20 cellular contexts compared by ENCODE assay signal in the genomic region with DNA sequence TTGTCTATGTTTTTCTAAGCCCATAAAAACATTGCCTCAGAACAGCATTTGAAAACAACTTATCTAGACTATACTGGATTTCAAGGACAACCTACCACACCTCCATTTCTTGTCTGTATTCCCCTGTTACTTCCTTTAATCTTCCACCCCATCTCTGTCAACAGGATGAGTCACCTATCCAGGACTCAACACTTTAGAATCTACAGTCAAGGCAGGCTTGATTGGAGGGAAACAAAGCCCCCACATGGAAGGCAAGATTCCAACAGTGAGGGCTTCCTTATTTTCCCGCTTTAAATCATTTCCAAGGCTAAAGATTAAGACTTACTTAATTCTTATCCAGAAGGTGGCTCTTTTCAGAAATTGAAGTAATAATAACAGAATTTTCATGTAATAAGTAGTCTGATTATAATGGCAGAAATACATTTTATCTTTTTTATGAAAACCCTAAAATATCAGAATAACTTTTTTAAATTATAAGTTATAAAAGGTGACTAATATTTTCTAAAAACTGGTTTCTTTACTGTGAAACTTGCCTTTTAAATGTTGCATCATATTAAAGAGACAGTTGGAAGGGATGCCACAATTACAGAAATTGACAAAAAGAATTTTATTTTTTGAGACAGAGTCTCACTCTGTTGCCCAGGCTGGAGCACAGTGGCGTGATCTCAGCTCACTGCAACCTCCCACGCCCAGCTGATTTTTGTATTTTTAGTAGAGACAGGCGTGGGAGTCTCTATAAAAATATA.
DNase-seq lines count a peak whose midpoint lies in the region; ATAC-seq, FAIRE-seq and TF ChIP-seq lines count a peak whose summit lies in the region.
"Had no signal": no experiment of that assay in that cellular context is flagged by ENCODE, and none has a peak within 500 bp of the region (broad histone marks: within the 10 kb centered on the region; RNA-seq: fewer than 3 reads in every experiment).

No MANE protein-coding gene starts in this region.

- H3K27ac ChIP-seq in substantia nigra (ENCODE audit: low read depth, low read length, poor library complexity, severe bottlenecking), result no peak overlapping the region

- no peak overlapping the region for H3K4me3 Mint-ChIP-seq in activated naive CD4-positive, alpha-beta T cell treated with anti-CD3 and anti-CD28 coated beads, Interleukin-2, amount 50 U/mL, for 24 hours
- no peak overlapping the region for H3K4me3 Mint-ChIP-seq in type B pancreatic cell
- H3K4me3 Mint-ChIP-seq in stimulated activated naive CD8-positive, alpha-beta T cell treated with anti-CD3 and anti-CD28 coated beads, Interleukin-15, amount 100 ng/mL, for 72 hours, result no peak overlapping the region
- H3K4me3 Mint-ChIP-seq: activated CD4-positive, alpha-beta memory T cell treated with anti-CD3 and anti-CD28 coated beads, Interleukin-2, amount 10 ng/mL, durations not matched to agents 7 days and 5 days; CD4-positive, alpha-beta memory T cell; effector memory CD8-positive, alpha-beta T cell; naive thymus-derived CD8-positive, alpha-beta T cell had no signal

- H3K4me3 ChIP-seq in fibroblast of villous mesenchyme (ENCODE audit: low read depth, low read length), result no peak overlapping the region
- H3K4me3 ChIP-seq: lung had no signal

- no peaks in the 10 kb centered on the region for H3K36me3 Mint-ChIP-seq in activated naive CD4-positive, alpha-beta T cell treated with anti-CD3 and anti-CD28 coated beads, Interleukin-2, amount 50 U/mL, for 24 hours
- peaks cover 4% of the 10 kb centered on the region for H3K36me3 Mint-ChIP-seq in type B pancreatic cell
- H3K36me3 Mint-ChIP-seq: CD4-positive, alpha-beta memory T cell had no signal

- peaks cover 14% of the 10 kb centered on the region for H3K27me3 Mint-ChIP-seq in activated naive CD4-positive, alpha-beta T cell treated with anti-CD3 and anti-CD28 coated beads, Interleukin-2, amount 50 U/mL, for 24 hours
- H3K27me3 Mint-ChIP-seq in type B pancreatic cell, result no peaks in the 10 kb centered on the region
- H3K27me3 Mint-ChIP-seq in stimulated activated naive CD8-positive, alpha-beta T cell treated with anti-CD3 and anti-CD28 coated beads, Interleukin-15, amount 100 ng/mL, for 72 hours, result peaks cover 25% of the 10 kb centered on the region
- H3K27me3 Mint-ChIP-seq: progenitor cell of endocrine pancreas had no signal

- H3K4me1 Mint-ChIP-seq in activated naive CD4-positive, alpha-beta T cell treated with anti-CD3 and anti-CD28 coated beads, Interleukin-2, amount 50 U/mL, for 24 hours, result no peaks in the 10 kb centered on the region
- no peaks in the 10 kb centered on the region for H3K4me1 Mint-ChIP-seq in type B pancreatic cell (ENCODE audit: unreplicated experiment)
- H3K4me1 Mint-ChIP-seq in stimulated activated naive CD8-positive, alpha-beta T cell treated with anti-CD3 and anti-CD28 coated beads, Interleukin-15, amount 100 ng/mL, for 72 hours, result no peaks in the 10 kb centered on the region
- H3K4me1 Mint-ChIP-seq: CD4-positive, alpha-beta memory T cell; naive thymus-derived CD8-positive, alpha-beta T cell had no signal

- DNase-seq in activated naive CD4-positive, alpha-beta T cell treated with anti-CD3 and anti-CD28 coated beads, Interleukin-2, amount 50 U/mL, for 16 hours, result no peak
- DNase-seq in RCC 7860 (ENCODE audit: low spot score) (peak; percentile 27), fibroblast of villous mesenchyme (ENCODE audit: low read depth) (peak; percentile 33), type B pancreatic cell (ENCODE audit: extremely low spot score, unreplicated experiment) (no peak), substantia nigra (lab: John Stamatoyannopoulos, UW) (no peak)
- no peak for DNase-seq in stimulated activated naive CD8-positive, alpha-beta T cell treated with anti-CD3 and anti-CD28 coated beads, Interleukin-15, amount 100 ng/mL, for 72 hours
- DNase-seq in stimulated activated CD4-positive, alpha-beta T cell treated with anti-CD3 and anti-CD28 coated beads, Interleukin-2, amount 100 ng/mL, for 24 hours, result no peak
- DNase-seq: activated CD4-positive, alpha-beta memory T cell treated with anti-CD3 and anti-CD28 coated beads, Interleukin-2, amount 10 ng/mL, durations not matched to agents 7 days and 5 days; activated T-cell treated with anti-CD3 and anti-CD28 coated beads, Interleukin-2, amount 50 U/mL, for 48 hours; CD4-positive, alpha-beta memory T cell; DND-41; effector memory CD8-positive, alpha-beta T cell; naive thymus-derived CD8-positive, alpha-beta T cell; NCI-H146; NCI-H345; stimulated activated CD4-positive, alpha-beta T cell treated with anti-CD3 and anti-CD28 coated beads, Interleukin-12 subunit alpha, Interleukin-12 subunit beta, amount 100 ng/mL, for 4 hours; stimulated activated naive CD4-positive, alpha-beta T cell treated with Interleukin-2 at 50 U/mL for 16 hours had no signal

- ATAC-seq in stimulated activated naive CD8-positive, alpha-beta T cell treated with anti-CD3 and anti-CD28 coated beads, Interleukin-15, amount 100 ng/mL, for 72 hours, result no peak
- ATAC-seq: effector memory CD8-positive, alpha-beta T cell; naive thymus-derived CD8-positive, alpha-beta T cell had no signal

- no peak for FAIRE-seq in RCC 7860 (lab: Jason Lieb, UNC)

- TF ChIP-seq CTCF in fibroblast of villous mesenchyme (IDR thresholded peaks at IDR 0.05; ENCODE audit: insufficient read depth, low read depth, low read length), result no peak
- no peak for TF ChIP-seq CTCF in type B pancreatic cell (conservative IDR thresholded peaks at IDR 0.05)

- peak overlapping the region; percentile 25 for H3K27ac Mint-ChIP-seq in activated naive CD4-positive, alpha-beta T cell treated with anti-CD3 and anti-CD28 coated beads, Interleukin-2, amount 50 U/mL, for 24 hours
- H3K27ac Mint-ChIP-seq in type B pancreatic cell, result peak overlapping the region; percentile 58
- no peak overlapping the region for H3K27ac Mint-ChIP-seq in stimulated activated naive CD8-positive, alpha-beta T cell treated with anti-CD3 and anti-CD28 coated beads, Interleukin-15, amount 100 ng/mL, for 72 hours
- H3K27ac Mint-ChIP-seq: activated CD4-positive, alpha-beta memory T cell treated with anti-CD3 and anti-CD28 coated beads, Interleukin-2, amount 10 ng/mL, durations not matched to agents 7 days and 5 days; CD4-positive, alpha-beta memory T cell; effector memory CD8-positive, alpha-beta T cell; naive thymus-derived CD8-positive, alpha-beta T cell; progenitor cell of endocrine pancreas had no signal

- peaks cover 4% of the 10 kb centered on the region for H3K9me3 Mint-ChIP-seq in activated naive CD4-positive, alpha-beta T cell treated with anti-CD3 and anti-CD28 coated beads, Interleukin-2, amount 50 U/mL, for 24 hours
- H3K9me3 Mint-ChIP-seq in type B pancreatic cell, result peaks cover 9% of the 10 kb centered on the region
- H3K9me3 Mint-ChIP-seq in stimulated activated naive CD8-positive, alpha-beta T cell treated with anti-CD3 and anti-CD28 coated beads, Interleukin-15, amount 100 ng/mL, for 72 hours, result peaks cover 8 to 14% of the 10 kb centered on the region in 2 donors

Comparison
In these comparisons a context has a peak if more than half of its experiments do, and no peak if none do; other contexts are left out.
1. H3K27ac Mint-ChIP-seq: peak in activated naive CD4-positive, alpha-beta T cell treated with anti-CD3 and anti-CD28 coated beads, Interleukin-2, amount 50 U/mL, for 24 hours (single experiment) and type B pancreatic cell (single experiment); none in stimulated activated naive CD8-positive, alpha-beta T cell treated with anti-CD3 and anti-CD28 coated beads, Interleukin-15, amount 100 ng/mL, for 72 hours (0 of 2).
2. DNase-seq: peak in RCC 7860 (single experiment) and fibroblast of villous mesenchyme (single experiment); none in activated naive CD4-positive, alpha-beta T cell treated with anti-CD3 and anti-CD28 coated beads, Interleukin-2, amount 50 U/mL, for 16 hours (single experiment), type B pancreatic cell (single experiment), stimulated activated naive CD8-positive, alpha-beta T cell treated with anti-CD3 and anti-CD28 coated beads, Interleukin-15, amount 100 ng/mL, for 72 hours (0 of 2), substantia nigra (0 of 49) and stimulated activated CD4-positive, alpha-beta T cell treated with anti-CD3 and anti-CD28 coated beads, Interleukin-2, amount 100 ng/mL, for 24 hours (0 of 2).